In genomic region chr7:23597064-23597907, GRCh38 we compare ENCODE assay signal across 1 cellular context.
TF ChIP-seq lines count a peak whose summit lies in the region.

A gene with protein sequence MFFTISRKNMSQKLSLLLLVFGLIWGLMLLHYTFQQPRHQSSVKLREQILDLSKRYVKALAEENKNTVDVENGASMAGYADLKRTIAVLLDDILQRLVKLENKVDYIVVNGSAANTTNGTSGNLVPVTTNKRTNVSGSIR (plus strand): TSS chr7:23597382. CDS start chr7:23611316, 13,934 bp downstream.

TF ChIP-seq in K562, 482 proteins besides CTCF, POLR2A, EP300 and RAD21 (continued from another document and continues in another):
- TF ChIP-seq CHD2 (IDR thresholded peaks at IDR 0.05; ENCODE audit: low read depth, low read length), result no peak
- TF ChIP-seq CREM (IDR thresholded peaks at IDR 0.05; ENCODE audit: low read depth), result peak; percentile 74
- TF ChIP-seq CREB3L1 (IDR thresholded peaks at IDR 0.05; ENCODE audit: borderline replicate concordance, low read depth), result peak; percentile 88
- no peak for TF ChIP-seq POLR3G (IDR thresholded peaks at IDR 0.05; ENCODE audit: extremely low read depth, insufficient read length, insufficient replicate concordance)
- TF ChIP-seq RBM14 (IDR thresholded peaks at IDR 0.05; ENCODE audit: borderline replicate concordance, insufficient read depth, low read depth, low read length), result no peak
- no peak for TF ChIP-seq ZNF609 (CRISPR knock-in tag; IDR thresholded peaks at IDR 0.05; ENCODE audit: borderline replicate concordance)
- TF ChIP-seq MXD1 (CRISPR knock-in tag; IDR thresholded peaks at IDR 0.05; ENCODE audit: borderline replicate concordance, poor library complexity, severe bottlenecking), result no peak
- TF ChIP-seq EGR1 (conservative IDR thresholded peaks at IDR 0.05), result peak; percentile 52
- TF ChIP-seq NONO (IDR thresholded peaks at IDR 0.05; ENCODE audit: low read depth in 2 of 2, low read length in 1 of 2), result no peak
- 0 out of 2 replicates have a peak, but pooled peaks have one; percentile 55 for TF ChIP-seq TOE1 (IDR thresholded peaks at IDR 0.05; ENCODE audit: borderline replicate concordance)
- TF ChIP-seq TOE1 (CRISPR knock-in tag; IDR thresholded peaks at IDR 0.05; ENCODE audit: borderline replicate concordance, low read depth), result no peak
- no peak for TF ChIP-seq SREBF1 (IDR thresholded peaks at IDR 0.05; ENCODE audit: borderline replicate concordance, low read depth, low read length)
- TF ChIP-seq POLR2AphosphoS5 (IDR thresholded peaks at IDR 0.05; ENCODE audit: control insufficient read depth, insufficient read depth, low read depth, low read length), result no peak
- no peak for TF ChIP-seq MTA1 (IDR thresholded peaks at IDR 0.05; ENCODE audit: borderline replicate concordance)
- no peak for TF ChIP-seq NCOA2 (IDR thresholded peaks at IDR 0.05; ENCODE audit: partially characterized antibody in 2 of 2)
- TF ChIP-seq, protein P1, sequence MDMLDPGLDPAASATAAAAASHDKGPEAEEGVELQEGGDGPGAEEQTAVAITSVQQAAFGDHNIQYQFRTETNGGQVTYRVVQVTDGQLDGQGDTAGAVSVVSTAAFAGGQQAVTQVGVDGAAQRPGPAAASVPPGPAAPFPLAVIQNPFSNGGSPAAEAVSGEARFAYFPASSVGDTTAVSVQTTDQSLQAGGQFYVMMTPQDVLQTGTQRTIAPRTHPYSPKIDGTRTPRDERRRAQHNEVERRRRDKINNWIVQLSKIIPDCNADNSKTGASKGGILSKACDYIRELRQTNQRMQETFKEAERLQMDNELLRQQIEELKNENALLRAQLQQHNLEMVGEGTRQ (CRISPR knock-in tag; IDR thresholded peaks at IDR 0.05), result peak; percentile 87
- TF ChIP-seq ZNF24 (IDR thresholded peaks at IDR 0.05), result peak; percentile 39; the same call in 1 of the 2 replicates
- no peak for TF ChIP-seq MBD1 (CRISPR knock-in tag; IDR thresholded peaks at IDR 0.05)
- no peak for TF ChIP-seq DNMT1 (IDR thresholded peaks at IDR 0.05)
- peak; percentile 53; the same call in 1 of the 2 replicates for TF ChIP-seq REST (CRISPR knock-in tag; IDR thresholded peaks at IDR 0.05; ENCODE audit: low read depth)
- TF ChIP-seq ETV6 (IDR thresholded peaks at IDR 0.05; ENCODE audit: borderline replicate concordance in 1 of 2, low read depth in 2 of 2, low read length in 1 of 2), result no peak
- TF ChIP-seq ETV6 (CRISPR knock-in tag; IDR thresholded peaks at IDR 0.05; ENCODE audit: borderline replicate concordance), result no peak; the same call in 1 of the 2 replicates
- no peak; the same call in 1 of the 2 replicates for TF ChIP-seq KDM2B (CRISPR knock-in tag; IDR thresholded peaks at IDR 0.05)
- TF ChIP-seq ZNF165 (CRISPR knock-in tag; IDR thresholded peaks at IDR 0.05; ENCODE audit: borderline replicate concordance), result no peak
- TF ChIP-seq CBFB (CRISPR knock-in tag; IDR thresholded peaks at IDR 0.05), result no peak
- no peak for TF ChIP-seq SRSF7 (optimal IDR thresholded peaks at IDR 0.05; ENCODE audit: low read depth, low read length)
- TF ChIP-seq SREBF2 (CRISPR knock-in tag; IDR thresholded peaks at IDR 0.05), result no peak
- peak; percentile 77 for TF ChIP-seq FOXP1 (CRISPR knock-in tag; IDR thresholded peaks at IDR 0.05)
- no peak for TF ChIP-seq TAF7 (tag; IDR thresholded peaks at IDR 0.05)
- TF ChIP-seq SMARCA5 (IDR thresholded peaks at IDR 0.05), result no peak
- TF ChIP-seq COPS2 (conservative IDR thresholded peaks at IDR 0.05), result no peak
- no peak for TF ChIP-seq MLX (CRISPR knock-in tag; conservative IDR thresholded peaks at IDR 0.05)
- TF ChIP-seq KAT8 (IDR thresholded peaks at IDR 0.05; ENCODE audit: low read depth), result no peak
- no peak for TF ChIP-seq CHD4 (IDR thresholded peaks at IDR 0.05; ENCODE audit: insufficient read depth, insufficient replicate concordance, low read depth, low read length, poor library complexity, severe bottlenecking)
- no peak for TF ChIP-seq HIVEP1 (CRISPR knock-in tag; IDR thresholded peaks at IDR 0.05)
- peak; percentile 73; the same call in 1 of the 2 replicates for TF ChIP-seq E2F3 (CRISPR knock-in tag; IDR thresholded peaks at IDR 0.05)
- peak; percentile 70; the same call in 1 of the 2 replicates for TF ChIP-seq ZNF175 (CRISPR knock-in tag; IDR thresholded peaks at IDR 0.05; ENCODE audit: low read depth)
- no peak for TF ChIP-seq MCM5 (IDR thresholded peaks at IDR 0.05; ENCODE audit: low read depth)
- no peak for TF ChIP-seq SMAD1 (IDR thresholded peaks at IDR 0.05; ENCODE audit: low read depth, low read length, partially characterized antibody)
- TF ChIP-seq ARHGAP35 (IDR thresholded peaks at IDR 0.05; ENCODE audit: partially characterized antibody), result no peak
- peak; percentile 9; the same call in 1 of the 2 replicates for TF ChIP-seq ARID1B (IDR thresholded peaks at IDR 0.05)
- no peak for TF ChIP-seq SIRT6 (IDR thresholded peaks at IDR 0.05; ENCODE audit: low read depth, low read length)
- TF ChIP-seq BCLAF1 (IDR thresholded peaks at IDR 0.05; ENCODE audit: borderline replicate concordance in 1 of 2, control insufficient read depth in 1 of 2, low read depth in 2 of 2, low read length in 1 of 2), result peak in 1 of 2 experiments; percentile 75; a peak in 1 of 4 replicates
- TF ChIP-seq ZNF764 (CRISPR knock-in tag; IDR thresholded peaks at IDR 0.05; ENCODE audit: low read depth), result no peak
- no peak for TF ChIP-seq PHF20 (IDR thresholded peaks at IDR 0.05; ENCODE audit: partially characterized antibody)
- TF ChIP-seq ZKSCAN8 (CRISPR knock-in tag; IDR thresholded peaks at IDR 0.05), result no peak
- TF ChIP-seq NR2C1 (IDR thresholded peaks at IDR 0.05), result no peak
- peak; percentile 64; the same call in 1 of the 2 replicates for TF ChIP-seq NR2C1 (tag; IDR thresholded peaks at IDR 0.05)
